In the genomic region with DNA sequence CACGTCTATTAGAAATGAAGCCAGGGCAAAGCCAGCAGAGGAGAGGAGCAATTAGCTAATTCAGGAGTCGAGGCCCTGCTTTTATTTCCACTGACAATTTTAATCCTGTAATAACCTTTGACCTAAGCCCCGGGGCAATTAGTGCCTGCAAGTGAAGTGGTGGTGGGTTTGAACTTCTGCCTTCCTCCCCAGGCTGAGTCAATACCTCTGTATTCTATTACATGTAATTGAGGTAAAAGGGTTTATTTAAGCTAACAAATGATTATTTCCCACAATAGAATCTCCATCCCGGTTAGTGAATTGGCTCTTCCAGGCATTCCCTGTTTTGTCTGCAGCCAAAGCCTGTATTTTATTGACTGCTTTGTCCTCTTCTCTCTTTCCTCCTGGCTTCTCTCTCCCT, we compare ENCODE assay signal across 15 cellular contexts. TPM values are rescaled to one million over a fixed set of nuclear protein-coding genes. Genes with fewer than 3 reads are reported as not detected.
"Had no signal": no experiment of that assay in that cellular context is flagged by ENCODE, and none has a peak within 500 bp of the region (broad histone marks: within the 10 kb centered on the region; RNA-seq: fewer than 3 reads in every experiment).

No MANE protein-coding gene starts in this region.

- H3K9ac ChIP-seq: parathyroid adenoma had no signal

- H3K9me3 ChIP-seq: adrenal gland, colonic mucosa, gastrocnemius medialis had no signal

- FAIRE-seq: TTC549 had no signal

- H3K27ac ChIP-seq: adrenal gland, colonic mucosa, gastrocnemius medialis, parathyroid adenoma had no signal

- H3K36me3 ChIP-seq: adrenal gland, colonic mucosa, gastrocnemius medialis had no signal

- H3K4me3 ChIP-seq: adrenal gland, colonic mucosa, gastrocnemius medialis had no signal

- H3K4me1 ChIP-seq: adrenal gland, colonic mucosa, gastrocnemius medialis, parathyroid adenoma had no signal

- ATAC-seq: gastrocnemius medialis, left ventricle myocardium superior had no signal

- DNase-seq: activated CD4-positive, alpha-beta T cell treated with anti-CD3 and anti-CD28 coated beads, Interleukin-2, amount 10 ng/mL, durations not matched to agents 7 days and 5 days; activated CD4-positive, CD25-positive, alpha-beta regulatory T cell; activated naive CD4-positive, alpha-beta T cell treated with anti-CD3 and anti-CD28 coated beads, Interleukin-2, amount 50 U/mL, for 16 hours; adrenal gland; caudate nucleus; colonic mucosa; effector CD4-positive, alpha-beta T cell; gastrocnemius medialis; left ventricle myocardium superior; mesenchymal stem cell; stimulated activated CD4-positive, alpha-beta T cell treated with anti-CD3 and anti-CD28 coated beads, Interleukin-4, amount 100 ng/mL, for 24 hours had no signal

RNA-seq across cellular contexts. Expression of gene FGF18, which starts 49.9 kb away (rescaled TPM):
- total RNA-seq: activated T-helper 2 cell treated with anti-CD3 and anti-CD28 coated beads, Interferon-gamma antibody, Interleukin-2, Interleukin-4, amounts not matched to agents 10 μg/mL and 5 μg/mL and 100 μg/mL, durations not matched to agents 14 hours and 24 hours and 36 hours; kidney epithelial cell had no signal
